In the genomic region with DNA sequence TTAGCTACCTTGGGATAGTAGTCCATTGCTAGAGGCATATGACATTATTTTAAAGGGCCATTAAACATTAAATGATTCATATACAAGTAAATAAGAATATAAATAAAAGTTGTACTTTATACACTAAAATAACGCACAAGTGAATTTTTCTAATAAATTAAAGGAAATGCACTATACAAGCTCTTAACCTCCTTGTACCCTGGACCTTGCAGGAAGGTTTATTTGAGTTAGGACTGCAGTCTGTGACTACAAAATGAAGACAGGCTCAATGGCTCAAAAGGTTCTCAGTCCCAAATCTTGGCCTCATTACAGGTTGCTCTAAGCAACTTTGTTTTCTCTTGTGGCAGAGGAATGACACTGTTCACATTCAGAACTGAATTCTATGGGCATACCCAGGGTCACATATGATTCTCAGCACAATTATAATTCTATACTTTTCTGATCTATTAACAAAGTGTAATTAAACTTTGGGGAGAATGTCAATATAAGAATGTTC, we compare ENCODE assay signal across 28 cellular contexts.
"Had no signal": no experiment of that assay in that cellular context is flagged by ENCODE, and none has a peak within 500 bp of the region (broad histone marks: within the 10 kb centered on the region; RNA-seq: fewer than 3 reads in every experiment).

No MANE protein-coding gene starts in this region.

- H3K4me3 ChIP-seq: adrenal gland, body of pancreas, coronary artery, dorsolateral prefrontal cortex, heart left ventricle had no signal

- H3K4me1 ChIP-seq: adrenal gland, body of pancreas had no signal

- H3K27me3 ChIP-seq: adrenal gland, body of pancreas, dorsolateral prefrontal cortex, heart left ventricle had no signal

- H3K27ac ChIP-seq: adrenal gland, body of pancreas, coronary artery, heart left ventricle had no signal

- DNase-seq: activated CD4-positive, alpha-beta memory T cell treated with anti-CD3 and anti-CD28 coated beads for 36 hours; activated CD4-positive, alpha-beta T cell treated with anti-CD3 and anti-CD28 coated beads for 36 hours; activated CD4-positive, alpha-beta T cell treated with anti-CD3 and anti-CD28 coated beads, Interleukin-2, amount 10 ng/mL, durations not matched to agents 24 days and 14 days; activated CD4-positive, CD25-positive, alpha-beta regulatory T cell; activated CD4-positive, CD25-positive, alpha-beta regulatory T cell treated with anti-CD3 and anti-CD28 coated beads, Interleukin-2, amount 50 U/mL, for 72 hours; activated CD8-positive, alpha-beta memory T cell treated with anti-CD3 and anti-CD28 coated beads, Interleukin-2, amount 10 ng/mL, durations not matched to agents 7 days and 5 days; activated CD8-positive, alpha-beta memory T cell treated with anti-CD3 and anti-CD28 coated beads, Interleukin-2, amount 50 U/mL, for 4 hours; activated CD8-positive, alpha-beta T cell treated with anti-CD3 and anti-CD28 coated beads, Interleukin-2, amount 10 ng/mL, durations not matched to agents 7 days and 5 days; activated effector memory CD4-positive, alpha-beta T cell treated with anti-CD3 and anti-CD28 coated beads, Interleukin-2, amount 50 U/mL, for 16 hours; activated naive CD4-positive, alpha-beta T cell treated with anti-CD3 and anti-CD28 coated beads for 36 hours; activated naive CD8-positive, alpha-beta T cell treated with anti-CD3 and anti-CD28 coated beads for 36 hours; activated naive CD8-positive, alpha-beta T cell treated with anti-CD3 and anti-CD28 coated beads, Interleukin-2, amount 50 U/mL, for 24 hours; activated T-cell treated with anti-CD3 and anti-CD28 coated beads, Interleukin-2, amount 50 U/mL, for 1 hour; activated T-cell treated with anti-CD3 and anti-CD28 coated beads, Interleukin-2, amount 50 U/mL, for 48 hours; adrenal gland; aorta; body of pancreas; central memory CD4-positive, alpha-beta T cell; cerebellar nuclear complex; dorsolateral prefrontal cortex; effector memory CD4-positive, alpha-beta T cell; endodermal cell; foreskin fibroblast; glutamatergic neuron; heart left ventricle; T-helper 2 cell had no signal

- ATAC-seq: activated CD4-positive, alpha-beta T cell treated with anti-CD3 and anti-CD28 coated beads for 36 hours; activated CD8-positive, alpha-beta memory T cell treated with anti-CD3 and anti-CD28 coated beads, Interleukin-2, amount 10 ng/mL, durations not matched to agents 7 days and 5 days; activated CD8-positive, alpha-beta T cell treated with anti-CD3 and anti-CD28 coated beads, Interleukin-2, amount 10 ng/mL, durations not matched to agents 7 days and 5 days; activated naive CD8-positive, alpha-beta T cell treated with anti-CD3 and anti-CD28 coated beads, Interleukin-2, amount 50 U/mL, for 24 hours; body of pancreas; esophagus mucosa; heart left ventricle had no signal

- H3K9me3 ChIP-seq: adrenal gland, body of pancreas, heart left ventricle had no signal

- H3K36me3 ChIP-seq: adrenal gland, heart left ventricle had no signal
